15 cellular contexts compared by ENCODE assay signal in the genomic region with DNA sequence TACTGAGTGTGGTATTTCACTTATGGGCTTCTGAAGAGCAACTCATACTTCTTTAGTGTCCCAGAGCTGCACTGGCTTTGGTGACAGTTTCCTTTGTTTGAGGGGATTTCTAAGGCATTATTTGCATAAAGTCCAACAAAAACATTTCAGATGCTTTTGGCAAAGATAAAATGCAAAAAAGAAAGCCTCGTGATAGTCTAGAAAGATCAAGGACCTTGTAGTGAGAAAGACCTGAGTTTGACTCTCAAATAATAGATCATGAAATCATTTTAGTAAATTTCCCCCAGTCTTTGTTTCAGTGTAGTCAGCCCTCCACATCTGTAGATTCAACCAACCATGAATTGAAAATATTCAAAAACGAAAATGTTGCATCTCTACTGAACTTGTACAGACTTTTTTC.
DNase-seq lines count a peak whose midpoint lies in the region; ATAC-seq and TF ChIP-seq lines count a peak whose summit lies in the region.
"Had no signal": no experiment of that assay in that cellular context is flagged by ENCODE, and none has a peak within 500 bp of the region (broad histone marks: within the 10 kb centered on the region; RNA-seq: fewer than 3 reads in every experiment).

No MANE protein-coding gene starts in this region.

- peaks cover 22% of the 10 kb centered on the region for H3K9me3 Mint-ChIP-seq in nephron
- H3K9me3 Mint-ChIP-seq in activated T-helper 2 cell treated with anti-CD3 and anti-CD28 coated beads, Interferon-gamma antibody, Interleukin-2, Interleukin-4, amounts not matched to agents 10 μg/mL and 5 μg/mL and 100 μg/mL, durations not matched to agents 14 hours and 24 hours and 36 hours: peaks cover 7% of the 10 kb centered on the region

- H3K27me3 ChIP-seq in SK-N-SH (ENCODE audit: insufficient read depth): no peaks in the 10 kb centered on the region

- peaks cover 16% of the 10 kb centered on the region for H3K36me3 Mint-ChIP-seq in nephron (ENCODE audit: low read depth)
- no peaks in the 10 kb centered on the region for H3K36me3 Mint-ChIP-seq in activated T-helper 2 cell treated with anti-CD3 and anti-CD28 coated beads, Interferon-gamma antibody, Interleukin-2, Interleukin-4, amounts not matched to agents 10 μg/mL and 5 μg/mL and 100 μg/mL, durations not matched to agents 14 hours and 24 hours and 36 hours (ENCODE audit: low read depth)
- H3K36me3 Mint-ChIP-seq: stimulated activated memory B cell treated with anti-CD40 and anti-IgM and Interleukin-4, amounts not matched to agents 10 μg/mL and 1 μg/mL and 100 μg/mL, for 72 hours had no signal

- peak overlapping the region; percentile 54 to 83 (median 79) for H3K27ac Mint-ChIP-seq in nephron
- no peak overlapping the region for H3K27ac Mint-ChIP-seq in activated T-helper 2 cell treated with anti-CD3 and anti-CD28 coated beads, Interferon-gamma antibody, Interleukin-2, Interleukin-4, amounts not matched to agents 10 μg/mL and 5 μg/mL and 100 μg/mL, durations not matched to agents 14 hours and 24 hours and 36 hours
- H3K27ac Mint-ChIP-seq: activated naive CD4-positive, alpha-beta T cell treated with anti-CD3 and anti-CD28 coated beads for 36 hours; stimulated activated memory B cell treated with anti-CD40 and anti-IgM and Interleukin-4, amounts not matched to agents 10 μg/mL and 1 μg/mL and 100 μg/mL, for 72 hours had no signal

- H3K27ac ChIP-seq in SK-N-SH (ENCODE audit: low read depth in 2 of 2, low read length in 1 of 2): no peak overlapping the region

- no peak overlapping the region for H3K4me3 ChIP-seq in SK-N-SH (ENCODE audit: low read depth in 2 of 2, low read length in 1 of 2)

- no peak for TF ChIP-seq EP300 in SK-N-SH (IDR thresholded peaks at IDR 0.05; ENCODE audit: borderline replicate concordance in 1 of 2, low read depth in 1 of 2, low read length in 1 of 2)

- no peaks in the 10 kb centered on the region for H3K79me2 ChIP-seq in SK-N-SH (ENCODE audit: insufficient read depth)

- no peak overlapping the region for H3K9ac ChIP-seq in SK-N-SH

- POLR2A ChIA-PET in SK-N-SH (lab: Yijun Ruan, JAX): interaction anchor here (0.7 kb wide), 1 partner anchor 224 kb away, joined by 3 read pairs; no protein-coding TSS in a partner anchor

- DNase-seq in activated effector memory CD4-positive, alpha-beta T cell treated with anti-CD3 and anti-CD28 coated beads, Interleukin-2, amount 50 U/mL, for 16 hours: no peak
- no peak for DNase-seq in GM10266 (ENCODE audit: extremely low spot score)
- no peak for DNase-seq in SK-N-SH
- no peak for DNase-seq in activated T-helper 2 cell treated with anti-CD3 and anti-CD28 coated beads, Interferon-gamma antibody, Interleukin-2, Interleukin-4, amounts not matched to agents 10 μg/mL and 5 μg/mL and 100 μg/mL, durations not matched to agents 14 hours and 24 hours and 36 hours (ENCODE audit: low spot score)
- DNase-seq: activated naive CD4-positive, alpha-beta T cell treated with anti-CD3 and anti-CD28 coated beads for 36 hours; GOT3; kidney; NCI-H146; NCI-H748 treated with DMSO at 0.1 percent for 48 hours; SHP77 treated with DMSO at 0.1 percent for 48 hours had no signal

- peaks cover 10 to 25% of the 10 kb centered on the region in 2 experiments; a peak in 3 of 4 replicates for H3K4me1 ChIP-seq in SK-N-SH (ENCODE audit: control insufficient read depth in 1 of 2, insufficient read depth in 2 of 2, low read depth in 1 of 2, low read length in 1 of 2)

- 55% methylated on average over 2 of the region's 2 CpGs for WGBS in SK-N-SH (ENCODE audit: low lambda C conversion rate)

- no peaks in the 10 kb centered on the region for H3K9me2 ChIP-seq in SK-N-SH

- intact Hi-C loops in activated T-helper 2 cell treated with anti-CD3 and anti-CD28 coated beads, Interferon-gamma antibody, Interleukin-2, Interleukin-4, amounts not matched to agents 10 μg/mL and 5 μg/mL and 100 μg/mL, durations not matched to agents 14 hours and 24 hours and 36 hours (cut with micrococcal nuclease): no loop called here

- no peaks in the 10 kb centered on the region for H3K27me3 Mint-ChIP-seq in nephron (ENCODE audit: low read depth)
- peaks cover 8% of the 10 kb centered on the region for H3K27me3 Mint-ChIP-seq in activated T-helper 2 cell treated with anti-CD3 and anti-CD28 coated beads, Interferon-gamma antibody, Interleukin-2, Interleukin-4, amounts not matched to agents 10 μg/mL and 5 μg/mL and 100 μg/mL, durations not matched to agents 14 hours and 24 hours and 36 hours (ENCODE audit: low read depth)
- H3K27me3 Mint-ChIP-seq: stimulated activated memory B cell treated with anti-CD40 and anti-IgM and Interleukin-4, amounts not matched to agents 10 μg/mL and 1 μg/mL and 100 μg/mL, for 72 hours had no signal

- no peak overlapping the region for H3K4me3 Mint-ChIP-seq in nephron
- no peak overlapping the region for H3K4me3 Mint-ChIP-seq in activated T-helper 2 cell treated with anti-CD3 and anti-CD28 coated beads, Interferon-gamma antibody, Interleukin-2, Interleukin-4, amounts not matched to agents 10 μg/mL and 5 μg/mL and 100 μg/mL, durations not matched to agents 14 hours and 24 hours and 36 hours (ENCODE audit: low read depth)
- H3K4me3 Mint-ChIP-seq: activated naive CD4-positive, alpha-beta T cell treated with anti-CD3 and anti-CD28 coated beads for 36 hours; stimulated activated memory B cell treated with anti-CD40 and anti-IgM and Interleukin-4, amounts not matched to agents 10 μg/mL and 1 μg/mL and 100 μg/mL, for 72 hours had no signal

- no peak overlapping the region for H2AFZ ChIP-seq in SK-N-SH (ENCODE audit: low read depth)

- no peaks in the 10 kb centered on the region for H4K20me1 ChIP-seq in SK-N-SH (ENCODE audit: insufficient read depth)

- peaks cover 57% of the 10 kb centered on the region for H3K4me1 Mint-ChIP-seq in nephron
- H3K4me1 Mint-ChIP-seq in activated T-helper 2 cell treated with anti-CD3 and anti-CD28 coated beads, Interferon-gamma antibody, Interleukin-2, Interleukin-4, amounts not matched to agents 10 μg/mL and 5 μg/mL and 100 μg/mL, durations not matched to agents 14 hours and 24 hours and 36 hours (ENCODE audit: low read depth): peaks cover 11% of the 10 kb centered on the region

- no peaks in the 10 kb centered on the region for H3K9me3 ChIP-seq in SK-N-SH

- TF ChIP-seq RAD21 in SK-N-SH (IDR thresholded peaks at IDR 0.05; ENCODE audit: low read length): no peak

- CTCF ChIA-PET in SK-N-SH (lab: Yijun Ruan, JAX): interaction anchor here (1.6 to 2.4 kb wide), 3 partner anchors 31 to 275 kb away, joined by 4 to 7 read pairs (median 6); no protein-coding TSS in a partner anchor

- no peaks in the 10 kb centered on the region for H3K36me3 ChIP-seq in SK-N-SH (replicated peaks in 1 of 2; ENCODE audit: control insufficient read depth in 1 of 2, insufficient read depth in 2 of 2, low read length in 1 of 2)

- no peak for TF ChIP-seq CTCF in nephron (IDR thresholded peaks at IDR 0.05; ENCODE audit: unreplicated experiment in 3 of 3)
- no peak for TF ChIP-seq CTCF in GM10266 (IDR thresholded peaks at IDR 0.05; ENCODE audit: control insufficient read depth, insufficient read depth, low read depth, missing control alignments)
- no peak for TF ChIP-seq CTCF in SK-N-SH (IDR thresholded peaks at IDR 0.05)

- ATAC-seq in GM18502 (IDR thresholded peaks at IDR 0.05; ENCODE audit: poor library complexity, unreplicated experiment) (peak; percentile 67), GM21619 (IDR thresholded peaks at IDR 0.05; ENCODE audit: unreplicated experiment) (peak; percentile 60), HG03571 (IDR thresholded peaks at IDR 0.05; ENCODE audit: unreplicated experiment) (peak; percentile 54)
- ATAC-seq: stimulated activated memory B cell treated with anti-CD40 and anti-IgM and Interleukin-4, amounts not matched to agents 10 μg/mL and 1 μg/mL and 100 μg/mL, for 72 hours had no signal

- no peak overlapping the region for H3K4me2 ChIP-seq in SK-N-SH

- no peaks in the 10 kb centered on the region for H3F3A ChIP-seq in SK-N-SH (replicated peaks; ENCODE audit: insufficient read depth)

TF ChIP-seq in SK-N-SH, 30 proteins besides CTCF, POLR2A, EP300 and RAD21 (continues in another document):
- TF ChIP-seq FOSL2 (IDR thresholded peaks at IDR 0.05; ENCODE audit: borderline replicate concordance, low read depth) (no peak), MEF2A (IDR thresholded peaks at IDR 0.05; ENCODE audit: borderline replicate concordance, low read depth) (no peak), GABPA (IDR thresholded peaks at IDR 0.05; ENCODE audit: low read depth) (no peak), ELF1 (IDR thresholded peaks at IDR 0.05) (no peak), CHD2 (IDR thresholded peaks at IDR 0.05; ENCODE audit: low read length, partially characterized antibody) (no peak)
- TF ChIP-seq, protein P1, sequence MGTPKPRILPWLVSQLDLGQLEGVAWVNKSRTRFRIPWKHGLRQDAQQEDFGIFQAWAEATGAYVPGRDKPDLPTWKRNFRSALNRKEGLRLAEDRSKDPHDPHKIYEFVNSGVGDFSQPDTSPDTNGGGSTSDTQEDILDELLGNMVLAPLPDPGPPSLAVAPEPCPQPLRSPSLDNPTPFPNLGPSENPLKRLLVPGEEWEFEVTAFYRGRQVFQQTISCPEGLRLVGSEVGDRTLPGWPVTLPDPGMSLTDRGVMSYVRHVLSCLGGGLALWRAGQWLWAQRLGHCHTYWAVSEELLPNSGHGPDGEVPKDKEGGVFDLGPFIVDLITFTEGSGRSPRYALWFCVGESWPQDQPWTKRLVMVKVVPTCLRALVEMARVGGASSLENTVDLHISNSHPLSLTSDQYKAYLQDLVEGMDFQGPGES (IDR thresholded peaks at IDR 0.05; ENCODE audit: low read depth, low read length): no peak
- TF ChIP-seq, protein P2, sequence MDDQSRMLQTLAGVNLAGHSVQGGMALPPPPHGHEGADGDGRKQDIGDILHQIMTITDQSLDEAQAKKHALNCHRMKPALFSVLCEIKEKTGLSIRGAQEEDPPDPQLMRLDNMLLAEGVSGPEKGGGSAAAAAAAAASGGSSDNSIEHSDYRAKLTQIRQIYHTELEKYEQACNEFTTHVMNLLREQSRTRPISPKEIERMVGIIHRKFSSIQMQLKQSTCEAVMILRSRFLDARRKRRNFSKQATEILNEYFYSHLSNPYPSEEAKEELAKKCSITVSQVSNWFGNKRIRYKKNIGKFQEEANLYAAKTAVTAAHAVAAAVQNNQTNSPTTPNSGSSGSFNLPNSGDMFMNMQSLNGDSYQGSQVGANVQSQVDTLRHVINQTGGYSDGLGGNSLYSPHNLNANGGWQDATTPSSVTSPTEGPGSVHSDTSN (IDR thresholded peaks at IDR 0.05): no peak
